18 cellular contexts compared by ENCODE assay signal in the genomic region with DNA sequence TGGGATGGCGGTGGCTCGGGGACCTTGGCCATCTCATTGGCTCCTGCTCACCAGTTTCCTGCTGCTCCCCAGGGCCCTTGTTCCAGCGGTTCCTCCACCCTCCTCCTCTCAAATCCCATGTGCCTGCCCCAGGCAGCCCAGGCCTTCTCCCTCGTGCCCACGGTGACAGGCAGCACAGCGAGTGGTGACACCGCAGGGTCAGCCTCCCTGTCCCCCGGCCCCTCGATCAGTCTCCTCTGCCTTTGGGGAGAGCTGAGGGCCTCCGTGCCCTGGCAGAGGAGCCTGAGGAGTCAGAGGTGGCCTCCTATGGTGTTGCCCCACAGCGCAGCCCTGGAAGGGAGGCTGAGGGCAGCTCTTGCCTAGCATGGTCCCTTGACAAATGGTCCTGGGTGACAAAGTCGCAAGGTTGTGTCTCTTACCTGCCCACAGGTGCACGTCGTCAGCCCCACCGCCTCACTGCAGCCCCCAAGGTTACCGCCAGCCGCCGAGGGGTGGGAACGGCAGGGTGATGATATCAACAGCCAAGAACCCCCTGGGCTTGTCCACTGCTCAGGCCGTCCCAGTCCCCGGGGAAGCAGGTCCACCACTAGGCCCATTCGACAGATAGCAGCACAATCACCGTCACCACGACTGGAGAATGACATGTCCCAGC. TPM values are rescaled to one million over a fixed set of nuclear protein-coding genes. Genes with fewer than 3 reads are reported as not detected.
DNase-seq lines count a peak whose midpoint lies in the region; ATAC-seq, FAIRE-seq and TF ChIP-seq lines count a peak whose summit lies in the region.
"Had no signal": no experiment of that assay in that cellular context is flagged by ENCODE, and none has a peak within 500 bp of the region (broad histone marks: within the 10 kb centered on the region; RNA-seq: fewer than 3 reads in every experiment).

No MANE protein-coding gene starts in this region.

- H4K20me1 ChIP-seq in PC-9 (ENCODE audit: insufficient read depth): no peaks in the 10 kb centered on the region
- H4K20me1 ChIP-seq in H1 (replicated peaks in 1 of 2; ENCODE audit: control insufficient read depth in 1 of 2, insufficient read depth in 2 of 2, low read length in 2 of 2): peaks cover 0 to 4% of the 10 kb centered on the region in 2 experiments
- H4K20me1 ChIP-seq in osteoblast (ENCODE audit: insufficient read depth, low read length): peaks cover 18% of the 10 kb centered on the region

- no peak overlapping the region for H4K5ac ChIP-seq in H1 (ENCODE audit: insufficient read length, low read depth, low read length)

- H3K4me3 ChIP-seq in ACC112 (ENCODE audit: low read depth, low read length) (no peak overlapping the region), PC-9 (no peak overlapping the region), H1 (ENCODE audit: extremely low read depth in 1 of 4, insufficient read depth in 2 of 4, low read depth in 3 of 4, low read length in 4 of 4) (no peak overlapping the region), osteoblast (ENCODE audit: insufficient read depth, low read length) (no peak overlapping the region), gastroesophageal sphincter (no peak overlapping the region)
- H3K4me3 ChIP-seq: GM23338, SJCRH30 had no signal

- H3K23me2 ChIP-seq in H1 (ENCODE audit: low read depth, low read length): no peaks in the 10 kb centered on the region

- H2BK15ac ChIP-seq in H1 (ENCODE audit: low read length): no peak overlapping the region

- no peak overlapping the region for H3K14ac ChIP-seq in H1 (ENCODE audit: insufficient read length)

- no peaks in the 10 kb centered on the region for H3K9me2 ChIP-seq in PC-9 (ENCODE audit: insufficient read depth)

- H4K8ac ChIP-seq in H1 (ENCODE audit: extremely low read depth, insufficient read depth, low read length): no peak overlapping the region

- BruUV-seq in PC-9 (replicated peaks; lab: Mats Ljungman, UMichigan): no TSS peak

- no peak overlapping the region for H2BK12ac ChIP-seq in H1 (ENCODE audit: low read depth, low read length)

- TF ChIP-seq CTCF in PC-9 (conservative IDR thresholded peaks at IDR 0.05): no peak
- TF ChIP-seq CTCF in H1 (IDR thresholded peaks at IDR 0.05; ENCODE audit: control extremely low read depth in 1 of 3, insufficient read depth in 1 of 3, low read depth in 1 of 3, low read length in 3 of 3): no peak
- TF ChIP-seq CTCF in osteoblast (IDR thresholded peaks at IDR 0.05; ENCODE audit: extremely low read depth, low read depth, low read length): no peak
- TF ChIP-seq CTCF in gastroesophageal sphincter (IDR thresholded peaks at IDR 0.05): no peak

- no peak overlapping the region for H3K4ac ChIP-seq in H1 (replicated peaks; ENCODE audit: insufficient read length, low read depth, low read length)

- TF ChIP-seq EP300 in H1 (IDR thresholded peaks at IDR 0.05; ENCODE audit: borderline replicate concordance in 1 of 2, low read depth in 2 of 2, low read length in 2 of 2): no peak
- no peak for TF ChIP-seq EP300 in gastroesophageal sphincter (IDR thresholded peaks at IDR 0.05)

- H3F3A ChIP-seq in PC-9 (ENCODE audit: insufficient read depth, low read depth): peaks cover 16% of the 10 kb centered on the region; the same call in 1 of the 2 replicates

- WGBS in H1 (ENCODE audit: extremely low coverage in 1 of 2, insufficient coverage in 1 of 2, insufficient read length in 1 of 2, insufficient replicate concordance in 2 of 2, low coverage in 1 of 2, low lambda C conversion rate in 2 of 2, missing lambda C conversion rate in 1 of 2), 2 experiments: 88% methylated on average over 24 of the region's 24 CpGs; no CpG with 5 or more reads in 1 of the 2 experiments
- WGBS in gastroesophageal sphincter (ENCODE audit: low coverage in 1 of 2), 2 donors: 64 to 100% methylated on average over 1 to 3 of the region's 24 CpGs

- 0 out of 2 replicates have a peak overlapping the region, but pooled peaks have one; percentile 60 for H2BK5ac ChIP-seq in H1 (ENCODE audit: low read depth, low read length)

- H3K79me2 ChIP-seq in ACC112 (ENCODE audit: control insufficient read depth, insufficient read depth, low read length, unreplicated experiment) (peaks cover 70% of the 10 kb centered on the region), PC-9 (ENCODE audit: low read depth) (0 out of 2 replicates have a peak, but pooled peaks cover 5% of the 10 kb centered on the region), H1 (ENCODE audit: control insufficient read depth in 1 of 2, insufficient read depth in 2 of 2, low read length in 2 of 2) (no peaks in the 10 kb centered on the region), osteoblast (ENCODE audit: insufficient read depth, low read length) (peaks cover 97% of the 10 kb centered on the region)

- DNase-seq in PC-9: no peak
- DNase-seq in H1 (ENCODE audit: low read depth in 1 of 2, low spot score in 2 of 2): no peak
- DNase-seq in osteoblast (ENCODE audit: insufficient read length, low spot score, missing footprints): no peak
- DNase-seq in NCI-H187 treated with DMSO at 0.1 percent for 48 hours (lab: John Stamatoyannopoulos, UW): no peak
- DNase-seq: KBM-7, NCI-H1105 treated with DMSO at 0.1 percent for 48 hours, NCI-H1694 treated with DMSO at 0.1 percent for 48 hours, NCI-H2227 treated with DMSO at 0.1 percent for 48 hours, NCI-H510A treated with DMSO at 0.1 percent for 48 hours, NCI-H82, SJCRH30 had no signal

- intact Hi-C loops in PC-9 (cut with micrococcal nuclease; ENCODE audit: unreplicated experiment): loop anchor here (2.0 to 5.0 kb wide), 4 partner anchors 29 to 375 kb away; a partner anchor contains a TSS

- H3K9me3 ChIP-seq in PC-9 (ENCODE audit: insufficient read depth, low read depth): no peaks in the 10 kb centered on the region
- no peaks in the 10 kb centered on the region for H3K9me3 ChIP-seq in H1 (ENCODE audit: insufficient read depth in 2 of 2, low read depth in 1 of 2, low read length in 1 of 2)
- no peaks in the 10 kb centered on the region for H3K9me3 ChIP-seq in osteoblast (ENCODE audit: low read depth, low read length)
- H3K9me3 ChIP-seq in gastroesophageal sphincter: no peaks in the 10 kb centered on the region
- H3K9me3 ChIP-seq: SJCRH30 had no signal

- no peak for TF ChIP-seq RAD21 in H1 (IDR thresholded peaks at IDR 0.05 in 1 of 2, conservative IDR thresholded peaks at IDR 0.05 in 1 of 2; ENCODE audit: low read depth in 2 of 2, low read length in 2 of 2)

- POLR2A ChIA-PET in PC-9 (lab: Charles Lee; ENCODE audit: unreplicated experiment) (no interaction called here), H1 (lab: Charles Lee; ENCODE audit: partially characterized antibody) (no interaction called here)

- H2AFZ ChIP-seq in ACC112 (ENCODE audit: low read length, unreplicated experiment) (no peak overlapping the region), PC-9 (no peak overlapping the region), H1 (ENCODE audit: low read length) (no peak overlapping the region), osteoblast (ENCODE audit: low read length) (no peak overlapping the region)
- H2AFZ ChIP-seq: GM23338 had no signal

- H2BK20ac ChIP-seq in H1 (ENCODE audit: low read length): no peak overlapping the region

- FAIRE-seq in H1 (lab: Jason Lieb, UNC): no peak
- FAIRE-seq: G401.6 had no signal

- H2BK120ac ChIP-seq in H1 (replicated peaks; ENCODE audit: low read depth, low read length): no peak overlapping the region

- TF ChIP-seq POLR2A in H1 (IDR thresholded peaks at IDR 0.05; ENCODE audit: control extremely low read depth in 1 of 2, low read depth in 2 of 2, low read length in 2 of 2) (no peak), gastroesophageal sphincter (IDR thresholded peaks at IDR 0.05) (no peak)

- peak overlapping the region; percentile 95 for H3K27ac ChIP-seq in ACC112 (ENCODE audit: low read depth, low read length)
- 0 out of 2 replicates have a peak overlapping the region, but pooled peaks have one; percentile 64 for H3K27ac ChIP-seq in PC-9
- no peak overlapping the region for H3K27ac ChIP-seq in H1 (ENCODE audit: low read depth, low read length)
- H3K27ac ChIP-seq in osteoblast (ENCODE audit: low read depth, low read length): peak overlapping the region; percentile 95
- peak overlapping the region in 2 of 4 donors; percentile 41 to 62 for H3K27ac ChIP-seq in gastroesophageal sphincter
- H3K27ac ChIP-seq: C4-2B had no signal

- no peak overlapping the region for H3K4me2 ChIP-seq in PC-9
- no peak overlapping the region for H3K4me2 ChIP-seq in H1 (ENCODE audit: insufficient read depth in 1 of 2, low read depth in 2 of 2, low read length in 2 of 2)
- no peak overlapping the region for H3K4me2 ChIP-seq in osteoblast (ENCODE audit: insufficient read depth, low read length)
- H3K4me2 ChIP-seq: GM23338 had no signal

- CTCF ChIA-PET in PC-9 (lab: Charles Lee) (no interaction called here), H1 (lab: Charles Lee; ENCODE audit: partially characterized antibody) (interaction anchor here (0.6 to 2.5 kb wide), 3 partner anchors 9 to 80 kb away, joined by 3 to 9 read pairs (median 3); no protein-coding TSS in a partner anchor)

- peaks cover 29% of the 10 kb centered on the region for H3K36me3 ChIP-seq in ACC112 (ENCODE audit: insufficient read depth, low read length)
- H3K36me3 ChIP-seq in PC-9 (ENCODE audit: low read depth): no peaks in the 10 kb centered on the region; the same call in 1 of the 2 replicates
- no peaks in the 10 kb centered on the region for H3K36me3 ChIP-seq in H1 (ENCODE audit: control insufficient read depth in 2 of 4, insufficient read depth in 4 of 4, low read length in 3 of 4)
- peaks cover 80% of the 10 kb centered on the region for H3K36me3 ChIP-seq in osteoblast (ENCODE audit: insufficient read depth, low read length)
- peaks cover 0 to 47% of the 10 kb centered on the region in 2 donors for H3K36me3 ChIP-seq in gastroesophageal sphincter

- H3K4me1 ChIP-seq in ACC112 (ENCODE audit: control insufficient read depth, insufficient read depth, low read length, unreplicated experiment) (peaks cover 46% of the 10 kb centered on the region), PC-9 (replicated peaks; ENCODE audit: insufficient read depth) (peaks cover 37% of the 10 kb centered on the region), H1 (replicated peaks in 1 of 4; ENCODE audit: control insufficient read depth in 3 of 4, insufficient read depth in 4 of 4, low read length in 3 of 4) (peaks cover 0 to 9% (median 3%) of the 10 kb centered on the region in 4 experiments; a peak in 3 of 7 replicates), osteoblast (ENCODE audit: insufficient read depth, low read length) (peaks cover 32% of the 10 kb centered on the region), gastroesophageal sphincter (peaks cover 0 to 30% (median 0%) of the 10 kb centered on the region in 3 donors)

- no peak for ATAC-seq in gastroesophageal sphincter
- no peak for ATAC-seq in GM21526 (IDR thresholded peaks at IDR 0.05; ENCODE audit: low FRiP score, unreplicated experiment)
- no peak for ATAC-seq in HG02981 (IDR thresholded peaks at IDR 0.05; ENCODE audit: unreplicated experiment)
- ATAC-seq: GM23338 had no signal

- H3K79me1 ChIP-seq in H1 (ENCODE audit: low read depth, low read length): no peaks in the 10 kb centered on the region; the same call in 1 of the 2 replicates

- no peaks in the 10 kb centered on the region for H3K27me3 ChIP-seq in ACC112 (ENCODE audit: insufficient read depth, low read length)
- H3K27me3 ChIP-seq in PC-9 (ENCODE audit: insufficient read depth, low read depth): no peaks in the 10 kb centered on the region
- no peaks in the 10 kb centered on the region for H3K27me3 ChIP-seq in H1 (replicated peaks in 1 of 4; ENCODE audit: control insufficient read depth in 3 of 4, extremely low read depth in 1 of 4, insufficient read depth in 3 of 4, low read length in 3 of 4)
- H3K27me3 ChIP-seq in osteoblast (ENCODE audit: insufficient read depth, low read length): no peaks in the 10 kb centered on the region
- no peaks in the 10 kb centered on the region for H3K27me3 ChIP-seq in gastroesophageal sphincter
- H3K27me3 ChIP-seq: SJCRH30 had no signal

- no peak overlapping the region for H3K23ac ChIP-seq in H1 (ENCODE audit: insufficient read length)

- H3K9ac ChIP-seq in H1 (replicated peaks in 1 of 4; ENCODE audit: extremely low read depth in 1 of 4, low read depth in 3 of 4, low read length in 3 of 4): no peak overlapping the region

- H4K91ac ChIP-seq in H1 (replicated peaks; ENCODE audit: insufficient read length, low read length): no peak overlapping the region

- no peak overlapping the region for H3K56ac ChIP-seq in H1 (replicated peaks; ENCODE audit: insufficient read length, low read depth, low read length)

- H2AK5ac ChIP-seq in H1 (ENCODE audit: low read depth, low read length): no peak overlapping the region

- H3K18ac ChIP-seq in H1 (ENCODE audit: extremely low read depth, low read length): no peak overlapping the region

RNA-seq across cellular contexts. Expression of a gene that starts 49.8 kb away (rescaled TPM):
- total RNA-seq in PC-9 (2021) (48.1 and 57.9 TPM in 2 replicates), osteoblast (128 and 130 TPM in 2 replicates), gastroesophageal sphincter (10 to 100 TPM; 13.2 to 31.7 (median 19.3) TPM)
- total RNA-seq in H1 (2021; fragmentation: NEBNext Ultra II Directional; extraction: Animal tissue kit (Norgen Biotek cat#: 25700)): 16.6 and 19.7 TPM in 2 replicates
- 17.7 and 23.9 TPM in 2 replicates for polyA plus RNA-seq in H1 (2011; rRNA removed)
- 12.8 TPM for polyA plus RNA-seq in H1 (2011; cell fraction: cytosol; rRNA removed)
- 19.1 TPM for polyA plus RNA-seq in H1 (2011; cell fraction: nucleus; rRNA removed)
- polyA plus RNA-seq in H1 (2012, experiment 1 of 2): 8.7 to 13.7 TPM (median 12.4 TPM) in 4 replicates
- 6.3 TPM for polyA plus RNA-seq in H1 (2012, experiment 2 of 2)
- polyA plus RNA-seq in H1 (2013, experiment 1 of 2): 9.1 TPM
- polyA plus RNA-seq in H1 (2013, experiment 2 of 2): 9.1 TPM
- polyA minus RNA-seq in H1 (2011; rRNA and poly(A)+ RNA removed): 21.8 and 31.4 TPM in 2 replicates
- polyA minus RNA-seq in H1 (2011; cell fraction: cytosol; rRNA and poly(A)+ RNA removed): 7.7 TPM
- 18.9 TPM for polyA minus RNA-seq in H1 (2011; cell fraction: nucleus; rRNA and poly(A)+ RNA removed)
